17 cellular contexts compared by ENCODE assay signal in the genomic region with DNA sequence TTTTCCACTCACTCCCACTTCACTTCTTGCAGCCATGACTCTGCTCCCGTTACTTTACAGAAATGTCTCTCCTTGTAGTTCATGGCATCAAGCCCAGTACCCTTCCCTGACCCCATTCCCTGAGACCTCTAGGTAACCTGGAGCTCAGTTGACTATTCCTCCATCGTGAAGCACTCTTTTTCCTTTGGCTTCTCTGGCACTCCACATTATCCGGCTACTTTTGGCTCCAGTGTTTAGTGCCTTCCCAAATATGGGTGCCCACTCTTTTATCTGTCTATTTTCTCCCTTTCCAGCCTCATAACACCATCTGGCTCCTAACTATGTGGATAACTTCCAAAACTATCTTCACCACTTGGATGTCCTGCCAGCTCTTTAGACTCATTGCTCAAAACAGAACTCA.
"Had no signal": no experiment of that assay in that cellular context is flagged by ENCODE, and none has a peak within 500 bp of the region (broad histone marks: within the 10 kb centered on the region; RNA-seq: fewer than 3 reads in every experiment).

No MANE protein-coding gene starts in this region.

- H3K27ac ChIP-seq: breast epithelium, neural progenitor cell, ovary, sigmoid colon had no signal

- DNase-seq: activated CD4-positive, alpha-beta T cell treated with anti-CD3 and anti-CD28 coated beads, Interleukin-2, amount 10 ng/mL, durations not matched to agents 7 days and 5 days; activated CD8-positive, alpha-beta memory T cell treated with anti-CD3 and anti-CD28 coated beads, Interleukin-2, amount 50 U/mL, for 4 hours; activated naive CD4-positive, alpha-beta T cell treated with anti-CD3 and anti-CD28 coated beads, Interleukin-2, amount 50 U/mL, for 16 hours; activated T-cell treated with anti-CD3 and anti-CD28 coated beads, Interleukin-2, amount 50 U/mL, for 4 hours; effector memory CD4-positive, alpha-beta T cell; foreskin fibroblast; glutamatergic neuron; kidney glomerular epithelial cell; mesenchymal stem cell; naive thymus-derived CD4-positive, alpha-beta T cell; ovary; sigmoid colon; stimulated activated CD4-positive, alpha-beta T cell treated with anti-CD3 and anti-CD28 coated beads, Interleukin-4, amount 100 ng/mL, for 24 hours had no signal

- H3K36me3 ChIP-seq: breast epithelium, esophagus muscularis mucosa, neural progenitor cell, ovary, sigmoid colon had no signal

- H3K4me1 ChIP-seq: breast epithelium had no signal

- H3K4me3 ChIP-seq: breast epithelium, esophagus muscularis mucosa, neural progenitor cell, ovary, sigmoid colon had no signal

- H3K27me3 ChIP-seq: breast epithelium, esophagus muscularis mucosa, neural progenitor cell, ovary, sigmoid colon had no signal

- H3K9me3 ChIP-seq: breast epithelium, esophagus muscularis mucosa, ovary, sigmoid colon had no signal

- ATAC-seq: activated T-cell treated with anti-CD3 and anti-CD28 coated beads, Interleukin-2, amount 50 U/mL, for 4 hours; naive thymus-derived CD4-positive, alpha-beta T cell; stimulated activated effector memory CD8-positive, alpha-beta T cell treated with anti-CD3 and anti-CD28 coated beads, Interleukin-12 subunit alpha, Interleukin-12 subunit beta, amount 100 ng/mL, for 72 hours had no signal
